18 cellular contexts compared by ENCODE assay signal in the genomic region with DNA sequence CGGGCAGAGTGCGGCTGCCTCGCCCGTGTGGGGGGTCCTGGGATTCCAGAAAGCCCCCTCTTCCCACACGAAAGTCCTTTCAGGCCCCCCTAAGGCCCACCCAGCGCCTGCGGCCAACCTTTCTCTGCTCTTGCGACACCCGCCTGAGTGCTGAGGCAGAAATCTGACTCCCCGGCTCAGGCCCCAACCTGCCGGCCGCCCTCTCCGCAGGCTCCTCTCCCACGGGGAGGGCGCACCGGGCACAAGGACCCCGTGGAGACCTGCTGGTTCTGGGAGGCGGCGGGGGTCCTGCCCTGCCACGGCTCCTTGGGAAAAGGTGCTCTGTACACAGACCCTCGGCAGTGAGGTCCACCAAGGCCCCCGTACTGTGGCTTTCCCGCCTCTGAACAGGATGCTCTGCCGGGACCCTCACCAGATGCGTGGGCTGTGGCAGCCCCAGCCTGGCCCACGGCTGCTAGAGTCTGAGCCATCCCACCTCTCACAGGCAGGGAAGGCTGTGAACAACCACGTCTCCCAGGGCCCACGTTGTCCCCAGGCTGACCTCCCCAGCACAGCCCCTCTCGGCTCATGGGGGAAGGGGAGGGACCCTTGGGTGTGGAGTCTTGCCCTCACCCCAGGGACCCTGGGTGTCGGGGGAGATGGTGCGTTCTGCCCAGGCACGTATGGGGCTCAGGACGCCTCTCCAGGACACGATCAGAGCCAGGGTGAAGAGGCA. TPM values are rescaled to one million over a fixed set of nuclear protein-coding genes. Genes with fewer than 3 reads are reported as not detected.
DNase-seq lines count a peak whose midpoint lies in the region; ATAC-seq and TF ChIP-seq lines count a peak whose summit lies in the region.
"Had no signal": no experiment of that assay in that cellular context is flagged by ENCODE, and none has a peak within 500 bp of the region (broad histone marks: within the 10 kb centered on the region; RNA-seq: fewer than 3 reads in every experiment).

No MANE protein-coding gene starts in this region.

- no peaks in the 10 kb centered on the region for H3K9me3 Mint-ChIP-seq in nephron progenitor cell
- H3K9me3 Mint-ChIP-seq in activated CD8-positive, alpha-beta memory T cell treated with anti-CD3 and anti-CD28 coated beads, Interleukin-2, amount 10 ng/mL, durations not matched to agents 7 days and 5 days (ENCODE audit: low read depth), result no peaks in the 10 kb centered on the region
- H3K9me3 Mint-ChIP-seq: activated naive CD4-positive, alpha-beta T cell treated with anti-CD3 and anti-CD28 coated beads, Interleukin-2, amount 50 U/mL, for 72 hours; activated T-cell treated with anti-CD3 and anti-CD28 coated beads, Interleukin-2, amount 50 U/mL, for 4 hours had no signal

- H3K9me3 ChIP-seq in BLaER1 treated with 17β-estradiol and CSF1 and Interleukin-3, amounts not matched to agents 10 nM and 100 nM (replicated peaks in 1 of 11), result no peaks in the 10 kb centered on the region
- no peaks in the 10 kb centered on the region for H3K9me3 ChIP-seq in breast epithelium
- H3K9me3 ChIP-seq: ovary had no signal

- peak; percentile 81 for DNase-seq in NB4 (ENCODE audit: low read depth)
- no peak for DNase-seq in breast epithelium (ENCODE audit: low spot score in 2 of 2)
- DNase-seq in nephron progenitor cell, result peak; percentile 56
- no peak for DNase-seq in activated CD8-positive, alpha-beta memory T cell treated with anti-CD3 and anti-CD28 coated beads, Interleukin-2, amount 10 ng/mL, durations not matched to agents 7 days and 5 days
- DNase-seq in amygdala (lab: John Stamatoyannopoulos, UW), result no peak
- no peak for DNase-seq in stimulated activated CD4-positive, alpha-beta T cell treated with anti-CD3 and anti-CD28 coated beads, Interleukin-4, amount 100 ng/mL, for 4 hours
- no peak for DNase-seq in activated gamma-delta T cell (lab: John Stamatoyannopoulos, UW)
- DNase-seq: activated CD4-positive, alpha-beta T cell treated with anti-CD3 and anti-CD28 coated beads, Interleukin-2, amount 50 U/mL, for 4 hours; activated T-cell treated with anti-CD3 and anti-CD28 coated beads, Interleukin-2, amount 50 U/mL, for 4 hours; COR-L47; effector CD4-positive, alpha-beta T cell; GOT3; left cardiac atrium; NCI-H187 treated with DMSO at 0.1 percent for 48 hours; ovary; stimulated activated naive CD4-positive, alpha-beta T cell treated with Interleukin-2 at 50 U/mL for 16 hours had no signal

- ATAC-seq in activated CD8-positive, alpha-beta memory T cell treated with anti-CD3 and anti-CD28 coated beads, Interleukin-2, amount 10 ng/mL, durations not matched to agents 7 days and 5 days, result no peak
- ATAC-seq: activated naive CD4-positive, alpha-beta T cell treated with anti-CD3 and anti-CD28 coated beads, Interleukin-2, amount 50 U/mL, for 72 hours; activated T-cell treated with anti-CD3 and anti-CD28 coated beads, Interleukin-2, amount 50 U/mL, for 4 hours; left cardiac atrium had no signal

- H3K4me3 Mint-ChIP-seq in nephron progenitor cell, result no peak overlapping the region
- H3K4me3 Mint-ChIP-seq in activated CD8-positive, alpha-beta memory T cell treated with anti-CD3 and anti-CD28 coated beads, Interleukin-2, amount 10 ng/mL, durations not matched to agents 7 days and 5 days, result no peak overlapping the region
- H3K4me3 Mint-ChIP-seq: activated T-cell treated with anti-CD3 and anti-CD28 coated beads, Interleukin-2, amount 50 U/mL, for 4 hours had no signal

- H3K27me3 ChIP-seq in BLaER1 treated with 17β-estradiol and CSF1 and Interleukin-3, amounts not matched to agents 10 nM and 100 nM, result peaks cover 0 to 44% (median 20%) of the 10 kb centered on the region in 11 experiments; a peak in 16 of 22 replicates
- no peaks in the 10 kb centered on the region for H3K27me3 ChIP-seq in breast epithelium
- H3K27me3 ChIP-seq: ovary had no signal

- TF ChIP-seq CTCF in NB4 (IDR thresholded peaks at IDR 0.05; ENCODE audit: low read depth, low read length) (no peak), breast epithelium (IDR thresholded peaks at IDR 0.05) (no peak), nephron progenitor cell (IDR thresholded peaks at IDR 0.05) (no peak)

- TF ChIP-seq POLR2A in NB4 (IDR thresholded peaks at IDR 0.05; ENCODE audit: extremely low read depth, insufficient read length), result no peak
- TF ChIP-seq POLR2A in breast epithelium (IDR thresholded peaks at IDR 0.05), result no peak

- no peaks in the 10 kb centered on the region for H3K36me3 Mint-ChIP-seq in nephron progenitor cell (ENCODE audit: low read depth)
- no peaks in the 10 kb centered on the region for H3K36me3 Mint-ChIP-seq in activated CD8-positive, alpha-beta memory T cell treated with anti-CD3 and anti-CD28 coated beads, Interleukin-2, amount 10 ng/mL, durations not matched to agents 7 days and 5 days
- H3K36me3 Mint-ChIP-seq: activated naive CD4-positive, alpha-beta T cell treated with anti-CD3 and anti-CD28 coated beads, Interleukin-2, amount 50 U/mL, for 72 hours had no signal

- peaks cover 54% of the 10 kb centered on the region for H3K4me1 Mint-ChIP-seq in nephron progenitor cell
- H3K4me1 Mint-ChIP-seq in activated CD8-positive, alpha-beta memory T cell treated with anti-CD3 and anti-CD28 coated beads, Interleukin-2, amount 10 ng/mL, durations not matched to agents 7 days and 5 days, result peaks cover 10% of the 10 kb centered on the region

- peak overlapping the region; percentile 50 to 85 (median 75); a peak in 19 of 22 replicates for H3K27ac ChIP-seq in BLaER1 treated with 17β-estradiol and CSF1 and Interleukin-3, amounts not matched to agents 10 nM and 100 nM
- H3K27ac ChIP-seq in breast epithelium, result peak overlapping the region in 1 of 2 donors; percentile 40
- H3K27ac ChIP-seq: ovary had no signal

- H3K36me3 ChIP-seq in BLaER1 treated with 17β-estradiol and CSF1 and Interleukin-3, amounts not matched to agents 10 nM and 100 nM, result no peaks in the 10 kb centered on the region
- no peaks in the 10 kb centered on the region for H3K36me3 ChIP-seq in breast epithelium
- H3K36me3 ChIP-seq: ovary had no signal

- H3K4me3 ChIP-seq in BLaER1 treated with 17β-estradiol and CSF1 and Interleukin-3, amounts not matched to agents 10 nM and 100 nM, result peak overlapping the region in 1 of 10 experiments; percentile 46; a peak in 2 of 20 replicates
- H3K4me3 ChIP-seq in NB4 (ENCODE audit: low read depth, low read length) (no peak overlapping the region), breast epithelium (peak overlapping the region in 2 of 3 donors; percentile 5 to 39)
- H3K4me3 ChIP-seq: ovary had no signal

- CTCF ChIA-PET in activated CD8-positive, alpha-beta memory T cell treated with anti-CD3 and anti-CD28 coated beads, Interleukin-2, amount 10 ng/mL, durations not matched to agents 7 days and 5 days (lab: Charles Lee), result interaction anchor here (9.6 kb wide), 1 partner anchor 134 kb away, joined by 125 read pairs; no protein-coding TSS in a partner anchor

- peaks cover 6% of the 10 kb centered on the region for H3K27me3 Mint-ChIP-seq in nephron progenitor cell (ENCODE audit: low read depth, poor library complexity)
- no peaks in the 10 kb centered on the region for H3K27me3 Mint-ChIP-seq in activated CD8-positive, alpha-beta memory T cell treated with anti-CD3 and anti-CD28 coated beads, Interleukin-2, amount 10 ng/mL, durations not matched to agents 7 days and 5 days

- peak overlapping the region; percentile 82 to 99 (median 91) for H3K4me2 ChIP-seq in BLaER1 treated with 17β-estradiol and CSF1 and Interleukin-3, amounts not matched to agents 10 nM and 100 nM

- H3K27ac Mint-ChIP-seq in nephron progenitor cell, result no peak overlapping the region
- H3K27ac Mint-ChIP-seq in activated CD8-positive, alpha-beta memory T cell treated with anti-CD3 and anti-CD28 coated beads, Interleukin-2, amount 10 ng/mL, durations not matched to agents 7 days and 5 days, result no peak overlapping the region
- H3K27ac Mint-ChIP-seq: activated naive CD4-positive, alpha-beta T cell treated with anti-CD3 and anti-CD28 coated beads, Interleukin-2, amount 50 U/mL, for 72 hours had no signal

- peaks cover 0 to 14% (median 0%) of the 10 kb centered on the region in 11 experiments; a peak in 1 of 22 replicates for H4K20me1 ChIP-seq in BLaER1 treated with 17β-estradiol and CSF1 and Interleukin-3, amounts not matched to agents 10 nM and 100 nM

- H3K4me1 ChIP-seq in BLaER1 treated with 17β-estradiol and CSF1 and Interleukin-3, amounts not matched to agents 10 nM and 100 nM, result peaks cover 97 to 100% (median 100%) of the 10 kb centered on the region in 10 experiments
- H3K4me1 ChIP-seq in breast epithelium, result peaks cover 0 to 11% of the 10 kb centered on the region in 2 donors

- intact Hi-C loops in breast epithelium (cut with DNase I; ENCODE audit: low total_unique reads), result loop anchor here (5.0 kb wide), 1 partner anchor 129 kb away; no protein-coding TSS in a partner anchor

- peak overlapping the region; percentile 43 to 74 (median 66); a peak in 20 of 22 replicates for H3K9ac ChIP-seq in BLaER1 treated with 17β-estradiol and CSF1 and Interleukin-3, amounts not matched to agents 10 nM and 100 nM

RNA-seq across cellular contexts. Expression of a gene that starts 41.5 kb away (rescaled TPM):
- 100 to 1,000 TPM in 1 of 3 donors, 10 to 100 TPM in 2; 48.9 to 138 (median 53.4) TPM for total RNA-seq in breast epithelium
- total RNA-seq in activated CD8-positive, alpha-beta memory T cell treated with anti-CD3 and anti-CD28 coated beads, Interleukin-2, amount 10 ng/mL, durations not matched to agents 7 days and 5 days, result 1 to 10 TPM in 1 of 2 experiments, under 1 TPM in 1; 0.29 to 1.1 TPM

Comparison
In these comparisons a context has a peak if more than half of its experiments do, and no peak if none do; other contexts are left out.
1. DNase-seq: peak in NB4 (single experiment) and nephron progenitor cell (single experiment); none in breast epithelium (0 of 2), activated CD8-positive, alpha-beta memory T cell treated with anti-CD3 and anti-CD28 coated beads, Interleukin-2, amount 10 ng/mL, durations not matched to agents 7 days and 5 days (single experiment), amygdala (0 of 56), stimulated activated CD4-positive, alpha-beta T cell treated with anti-CD3 and anti-CD28 coated beads, Interleukin-4, amount 100 ng/mL, for 4 hours (0 of 2) and activated gamma-delta T cell (single experiment).
2. RNA of a gene that starts 41.5 kb away (total RNA-seq): 48.9 to 138 TPM in breast epithelium; 0.29 to 1.1 TPM in activated CD8-positive, alpha-beta memory T cell treated with anti-CD3 and anti-CD28 coated beads, Interleukin-2, amount 10 ng/mL, durations not matched to agents 7 days and 5 days; every median in the first group is over 10 times any median in the second.